Comparison of ENCODE assay signal across 21 cellular contexts in the genomic region with DNA sequence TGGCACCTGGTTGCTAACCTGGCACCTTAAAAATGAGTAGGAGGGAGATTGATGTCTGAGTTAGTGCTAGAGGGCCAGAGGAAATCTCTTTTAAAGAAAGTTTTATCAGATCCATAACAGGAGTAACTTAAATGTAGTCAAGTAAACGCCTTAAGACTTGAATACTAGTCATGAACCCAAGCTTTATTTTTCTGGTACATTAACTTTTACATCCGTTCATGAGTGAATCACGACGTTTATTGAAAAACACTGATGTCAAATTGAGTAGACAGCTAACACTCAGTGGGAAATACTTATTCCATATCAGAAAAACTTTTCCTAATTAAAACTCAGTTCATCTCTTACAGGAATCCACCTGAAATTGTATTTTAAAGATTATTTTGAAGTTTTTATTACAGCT. TPM values are rescaled to one million over a fixed set of nuclear protein-coding genes. Genes with fewer than 3 reads are reported as not detected.
DNase-seq lines count a peak whose midpoint lies in the region; ATAC-seq and TF ChIP-seq lines count a peak whose summit lies in the region.
"Had no signal": no experiment of that assay in that cellular context is flagged by ENCODE, and none has a peak within 500 bp of the region (broad histone marks: within the 10 kb centered on the region; RNA-seq: fewer than 3 reads in every experiment).

No MANE protein-coding gene starts in this region.

- peaks cover 89% of the 10 kb centered on the region for H3K4me1 ChIP-seq in Caco-2

- DNase-seq in Caco-2: no peak
- no peak for DNase-seq in SK-N-MC (ENCODE audit: low read depth, low spot score)
- peak; percentile 42 for DNase-seq in kidney glomerular epithelial cell (lab: John Stamatoyannopoulos, UW)
- DNase-seq in ureter (ENCODE audit: low spot score): no peak
- DNase-seq in activated CD8-positive, alpha-beta memory T cell treated with anti-CD3 and anti-CD28 coated beads, Interleukin-2, amount 50 U/mL, for 48 hours: no peak
- DNase-seq in activated CD4-positive, alpha-beta T cell treated with anti-CD3 and anti-CD28 coated beads for 48 hours: no peak
- DNase-seq: CD4-positive, alpha-beta memory T cell; H7; MM.1S; NCI-H1048; NCI-H1417 treated with DMSO at 0.1 percent for 48 hours; NCI-H187; NCI-H446; NCI-H526; SHP77 treated with DMSO at 0.1 percent for 48 hours had no signal

- H3K4me3 ChIP-seq in Caco-2 (ENCODE audit: low read depth, low read length): no peak overlapping the region
- no peak overlapping the region for H3K4me3 ChIP-seq in SK-N-MC
- H3K4me3 ChIP-seq: BLaER1 treated with 17β-estradiol and CSF1 and Interleukin-3, amounts not matched to agents 10 nM and 100 nM; K562 had no signal

- peaks cover 7% of the 10 kb centered on the region for H3K36me3 Mint-ChIP-seq in Caco-2 (ENCODE audit: insufficient read depth, unreplicated experiment)
- H3K36me3 Mint-ChIP-seq: CD4-positive, alpha-beta memory T cell had no signal

- POLR2A ChIA-PET in Caco-2 (lab: Charles Lee): no interaction called here

- no peaks in the 10 kb centered on the region for H3K27me3 Mint-ChIP-seq in Caco-2 (ENCODE audit: insufficient read depth, unreplicated experiment)

- CTCF ChIA-PET in Caco-2 (lab: Charles Lee): no interaction called here

- H3K4me3 Mint-ChIP-seq in Caco-2 (ENCODE audit: unreplicated experiment): no peak overlapping the region
- H3K4me3 Mint-ChIP-seq: CD4-positive, alpha-beta memory T cell had no signal

- ATAC-seq in HG03025 (IDR thresholded peaks at IDR 0.05; ENCODE audit: low FRiP score, unreplicated experiment): no peak
- ATAC-seq: K562, SK-N-SH treated with all-trans-retinoic acid at 6 μM for 48 hours had no signal

- no peaks in the 10 kb centered on the region for H3K9me3 Mint-ChIP-seq in Caco-2 (ENCODE audit: unreplicated experiment)

- no peak overlapping the region for H3K9ac ChIP-seq in SK-N-MC (ENCODE audit: insufficient read length)
- H3K9ac ChIP-seq: BLaER1 treated with 17β-estradiol and CSF1 and Interleukin-3, amounts not matched to agents 10 nM and 100 nM had no signal

- no peak for TF ChIP-seq CTCF in Caco-2 (IDR thresholded peaks at IDR 0.05; ENCODE audit: insufficient read depth in 1 of 2, low read depth in 1 of 2, low read length in 1 of 2, severe bottlenecking in 1 of 2, unreplicated experiment in 1 of 2)

- BruUV-seq in Caco-2 (replicated peaks; lab: Mats Ljungman, UMichigan): no TSS peak

- no peaks in the 10 kb centered on the region for H3K36me3 ChIP-seq in Caco-2 (ENCODE audit: control insufficient read depth, insufficient read depth, low read length)
- H3K36me3 ChIP-seq in SK-N-MC (ENCODE audit: insufficient read depth, low read length): no peaks in the 10 kb centered on the region
- H3K36me3 ChIP-seq: BLaER1 treated with 17β-estradiol and CSF1 and Interleukin-3, amounts not matched to agents 10 nM and 100 nM had no signal

- intact Hi-C loops in Caco-2 (cut with micrococcal nuclease; ENCODE audit: unreplicated experiment): loop anchor here (10.0 kb wide), 2 partner anchors 345 to 515 kb away; partner anchors contain the start of gene PNPLA8

- peak overlapping the region; percentile 45 for H3K27ac Mint-ChIP-seq in Caco-2 (ENCODE audit: unreplicated experiment)
- H3K27ac Mint-ChIP-seq: CD4-positive, alpha-beta memory T cell had no signal

- H3K9me3 ChIP-seq in Caco-2 (no peaks in the 10 kb centered on the region), SK-N-MC (ENCODE audit: low read depth, low read length) (no peaks in the 10 kb centered on the region)
- H3K9me3 ChIP-seq: BLaER1 treated with 17β-estradiol and CSF1 and Interleukin-3, amounts not matched to agents 10 nM and 100 nM had no signal

- H3K27ac ChIP-seq in SK-N-MC: peak overlapping the region; percentile 64
- H3K27ac ChIP-seq: BLaER1 treated with 17β-estradiol and CSF1 and Interleukin-3, amounts not matched to agents 10 nM and 100 nM; HL-60; RWPE1 had no signal

- peaks cover 55% of the 10 kb centered on the region for H3K4me1 Mint-ChIP-seq in Caco-2 (ENCODE audit: low read depth, unreplicated experiment)

- no peaks in the 10 kb centered on the region for H3K27me3 ChIP-seq in Caco-2 (replicated peaks; ENCODE audit: control insufficient read depth, insufficient read depth, low read length)

RNA-seq across cellular contexts. Expression of gene LAMB1, which starts 6.9 kb away (rescaled TPM):
- total RNA-seq in Caco-2 (2022) (418 and 431 TPM in 2 replicates), ureter (198 TPM)
- total RNA-seq: CD4-positive, alpha-beta memory T cell had no signal
